14 cellular contexts compared by ENCODE assay signal in genomic region chr3:143442761-143443477, GRCh38.
DNase-seq lines count a peak whose midpoint lies in the region; ATAC-seq and TF ChIP-seq lines count a peak whose summit lies in the region.
"Had no signal": no experiment of that assay in that cellular context is flagged by ENCODE, and none has a peak within 500 bp of the region (broad histone marks: within the 10 kb centered on the region; RNA-seq: fewer than 3 reads in every experiment).

No MANE protein-coding gene starts in this region.

- no peaks in the 10 kb centered on the region for H3K36me3 ChIP-seq in left lung
- no peaks in the 10 kb centered on the region for H3K36me3 ChIP-seq in CD8-positive, alpha-beta memory T cell (ENCODE audit: insufficient read depth, low read length)
- H3K36me3 ChIP-seq: prostate gland, tibial nerve had no signal

- intact Hi-C loops in left lung (cut with DNase I): no loop called here

- POLR2A ChIA-PET in CD8-positive, alpha-beta memory T cell (lab: Charles Lee): no interaction called here

- H3K9me3 Mint-ChIP-seq in activated naive CD8-positive, alpha-beta T cell treated with anti-CD3 and anti-CD28 coated beads for 36 hours: peaks cover 3% of the 10 kb centered on the region
- H3K9me3 Mint-ChIP-seq in CD8-positive, alpha-beta memory T cell: peaks cover 0 to 2% (median 0%) of the 10 kb centered on the region in 5 donors
- H3K9me3 Mint-ChIP-seq: CD4-positive, alpha-beta memory T cell had no signal

- H3K27ac ChIP-seq in left lung: peak overlapping the region; percentile 68 to 78
- no peak overlapping the region for H3K27ac ChIP-seq in CD8-positive, alpha-beta memory T cell (ENCODE audit: low read depth, low read length)
- H3K27ac ChIP-seq: prostate gland, SK-N-MC had no signal

- no peaks in the 10 kb centered on the region for H3K27me3 Mint-ChIP-seq in activated naive CD8-positive, alpha-beta T cell treated with anti-CD3 and anti-CD28 coated beads for 36 hours
- H3K27me3 Mint-ChIP-seq in CD8-positive, alpha-beta memory T cell: no peaks in the 10 kb centered on the region
- H3K27me3 Mint-ChIP-seq: CD4-positive, alpha-beta memory T cell had no signal

- peaks cover 33% of the 10 kb centered on the region for H3K4me1 Mint-ChIP-seq in activated naive CD8-positive, alpha-beta T cell treated with anti-CD3 and anti-CD28 coated beads for 36 hours
- peaks cover 18 to 20% (median 19%) of the 10 kb centered on the region in 3 donors for H3K4me1 Mint-ChIP-seq in CD8-positive, alpha-beta memory T cell

- ATAC-seq in left lung: no peak
- no peak for ATAC-seq in GM18517 (IDR thresholded peaks at IDR 0.05; ENCODE audit: unreplicated experiment)

- H3K4me3 ChIP-seq in left lung: no peak overlapping the region
- no peak overlapping the region for H3K4me3 ChIP-seq in CD8-positive, alpha-beta memory T cell (ENCODE audit: low read length)
- H3K4me3 ChIP-seq: prostate gland, SK-N-MC, tibial nerve had no signal

- H3K36me3 Mint-ChIP-seq in activated naive CD8-positive, alpha-beta T cell treated with anti-CD3 and anti-CD28 coated beads for 36 hours: no peaks in the 10 kb centered on the region
- H3K36me3 Mint-ChIP-seq in CD8-positive, alpha-beta memory T cell: peaks cover 3 to 17% (median 13%) of the 10 kb centered on the region in 3 donors

- peak; percentile 13 for DNase-seq in A172 (ENCODE audit: low spot score)
- DNase-seq in Daoy (ENCODE audit: low read depth): peak; percentile 27
- peak; percentile 35 for DNase-seq in activated naive CD8-positive, alpha-beta T cell treated with anti-CD3 and anti-CD28 coated beads for 36 hours
- DNase-seq in left lung: no peak
- no peak for DNase-seq in hippocampal formation (lab: John Stamatoyannopoulos, UW)
- no peak for DNase-seq in CD8-positive, alpha-beta memory T cell
- DNase-seq in NCI-H774 (lab: John Stamatoyannopoulos, UW): no peak
- DNase-seq: amygdala, NCI-H510A treated with DMSO at 0.1 percent for 48 hours had no signal

- peak overlapping the region; percentile 64 for H3K27ac Mint-ChIP-seq in activated naive CD8-positive, alpha-beta T cell treated with anti-CD3 and anti-CD28 coated beads for 36 hours
- H3K27ac Mint-ChIP-seq in CD8-positive, alpha-beta memory T cell: no peak overlapping the region

- no peaks in the 10 kb centered on the region for H3K9me3 ChIP-seq in left lung
- no peaks in the 10 kb centered on the region for H3K9me3 ChIP-seq in CD8-positive, alpha-beta memory T cell (ENCODE audit: low read length)
- H3K9me3 ChIP-seq: prostate gland, tibial nerve had no signal

- CTCF ChIA-PET in CD8-positive, alpha-beta memory T cell (lab: Charles Lee): no interaction called here

- H3K27me3 ChIP-seq in left lung: no peaks in the 10 kb centered on the region
- no peaks in the 10 kb centered on the region for H3K27me3 ChIP-seq in CD8-positive, alpha-beta memory T cell (ENCODE audit: insufficient read depth, low read length, poor library complexity, severe bottlenecking)
- H3K27me3 ChIP-seq: tibial nerve had no signal

- H3K4me1 ChIP-seq in left lung: peaks cover 0 to 19% of the 10 kb centered on the region in 2 donors
- H3K4me1 ChIP-seq in CD8-positive, alpha-beta memory T cell (ENCODE audit: insufficient read depth, low read length): peaks cover 10% of the 10 kb centered on the region
- H3K4me1 ChIP-seq: prostate gland had no signal

- no peak overlapping the region for H3K4me3 Mint-ChIP-seq in activated naive CD8-positive, alpha-beta T cell treated with anti-CD3 and anti-CD28 coated beads for 36 hours
- H3K4me3 Mint-ChIP-seq in CD8-positive, alpha-beta memory T cell: no peak overlapping the region

- no peak for TF ChIP-seq CTCF in left lung (IDR thresholded peaks at IDR 0.05)

Comparison
In these comparisons a context has a peak if more than half of its experiments do, and no peak if none do; other contexts are left out.
1. DNase-seq: peak in A172 (single experiment), Daoy (single experiment) and activated naive CD8-positive, alpha-beta T cell treated with anti-CD3 and anti-CD28 coated beads for 36 hours (single experiment); none in left lung (0 of 2), hippocampal formation (0 of 2), CD8-positive, alpha-beta memory T cell (0 of 5) and NCI-H774 (single experiment).